Comparison of ENCODE assay signal across 8 cellular contexts in the genomic region with DNA sequence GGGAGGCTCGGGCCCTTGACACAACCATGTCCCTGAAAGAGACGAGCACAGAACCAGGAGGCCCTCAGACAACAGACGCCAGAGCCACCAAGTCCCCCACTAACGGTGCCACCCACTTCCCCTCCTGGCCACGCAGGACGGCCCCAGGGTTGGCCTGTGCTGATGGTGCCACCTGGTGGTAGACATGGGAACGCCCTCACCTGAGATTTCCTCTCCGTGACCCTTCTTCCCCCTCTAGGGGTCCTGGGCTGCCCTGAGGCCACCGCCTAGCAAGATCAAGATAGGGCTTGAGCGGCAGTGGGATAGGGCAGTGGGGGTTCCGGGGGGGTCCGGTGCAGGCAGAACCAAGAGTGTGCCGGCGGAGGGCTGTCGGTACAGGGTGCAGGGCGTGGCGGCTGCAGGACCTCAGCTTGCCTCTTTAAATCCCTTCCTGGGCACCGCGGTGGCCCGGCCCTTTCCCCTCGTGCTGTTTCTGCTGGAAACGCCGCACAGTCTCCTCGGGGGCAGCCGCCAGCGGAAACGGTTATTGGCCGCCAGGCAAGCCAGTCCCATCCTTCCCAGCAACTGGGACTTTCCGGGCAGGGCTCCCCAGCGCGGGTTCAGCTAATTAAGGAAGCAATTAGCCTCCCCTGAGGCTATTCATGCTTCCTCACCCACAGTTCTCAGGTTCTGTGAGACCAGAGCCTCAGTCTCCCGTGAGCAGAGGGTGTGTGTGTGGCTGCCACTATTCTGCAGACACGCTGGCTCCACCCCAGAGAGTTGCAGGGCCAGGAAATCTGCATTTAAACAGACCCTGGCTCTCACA. TPM values are rescaled to one million over a fixed set of nuclear protein-coding genes. Genes with fewer than 3 reads are reported as not detected.
A peak's percentile ranks its signal among the peaks of the same experiment; 100 is the strongest.
DNase-seq lines count a peak whose midpoint lies in the region; ATAC-seq and TF ChIP-seq lines count a peak whose summit lies in the region.

No MANE protein-coding gene starts in this region.

- TF ChIP-seq CTCF in gastroesophageal sphincter (IDR thresholded peaks at IDR 0.05) = peak in 3 of 4 experiments; percentile 95 to 99 (median 95)
- peak; percentile 90 to 96 (median 96) for TF ChIP-seq CTCF in testis (IDR thresholded peaks at IDR 0.05)

- peaks cover 8% of the 10 kb centered on the region for H3K27me3 ChIP-seq in gastroesophageal sphincter
- no peaks in the 10 kb centered on the region for H3K27me3 ChIP-seq in testis

- ATAC-seq in GM19023 (IDR thresholded peaks at IDR 0.05; ENCODE audit: unreplicated experiment) = peak; percentile 61
- peak; percentile 75 for ATAC-seq in gastroesophageal sphincter

- WGBS in gastroesophageal sphincter (ENCODE audit: low coverage in 1 of 2), 2 donors = 7 to 20% methylated on average over 2 to 7 of the region's 33 CpGs
- 2 to 3% methylated on average over 21 to 33 of the region's 33 CpGs for WGBS in testis, 2 donors

- H3K9me3 ChIP-seq in gastroesophageal sphincter = no peaks in the 10 kb centered on the region
- H3K9me3 ChIP-seq in testis = no peaks in the 10 kb centered on the region

- H3K27ac ChIP-seq in gastroesophageal sphincter = peak overlapping the region in 1 of 4 donors; percentile 61
- H3K27ac ChIP-seq in testis = no peak overlapping the region

- TF ChIP-seq POLR2A in gastroesophageal sphincter (IDR thresholded peaks at IDR 0.05) (no peak), testis (IDR thresholded peaks at IDR 0.05) (no peak)

- peak; percentile 82 for DNase-seq in Ammon's horn (ENCODE audit: low spot score)
- peak; percentile 74 for DNase-seq in HuH-7.5 (ENCODE audit: low spot score)
- peak; percentile 35 for DNase-seq in SHP77 treated with DMSO at 0.1 percent for 48 hours (lab: John Stamatoyannopoulos, UW)
- peak; percentile 26 for DNase-seq in activated gamma-delta T cell (lab: John Stamatoyannopoulos, UW)
- DNase-seq in occipital lobe (lab: John Stamatoyannopoulos, UW) = peak; percentile 42
- peak; percentile 82 for DNase-seq in testis

- no peak for TF ChIP-seq EP300 in gastroesophageal sphincter (IDR thresholded peaks at IDR 0.05)

- intact Hi-C loops in testis (cut with DNase I; ENCODE audit: low total_unique reads) = no loop called here

- H3K4me3 ChIP-seq in gastroesophageal sphincter = peak overlapping the region; percentile 16 to 48
- peak overlapping the region; percentile 15 to 55 for H3K4me3 ChIP-seq in testis

- H3K36me3 ChIP-seq in gastroesophageal sphincter = no peaks in the 10 kb centered on the region
- H3K36me3 ChIP-seq in testis (ENCODE audit: low read depth, missing control alignments) = no peaks in the 10 kb centered on the region

- H3K4me1 ChIP-seq in gastroesophageal sphincter = peaks cover 0 to 52% (median 20%) of the 10 kb centered on the region in 3 donors
- H3K4me1 ChIP-seq in testis = peaks cover 23% of the 10 kb centered on the region

RNA-seq across cellular contexts. Expression of gene NFAM1, which starts 5.5 kb away (rescaled TPM):
- total RNA-seq in gastroesophageal sphincter (1 to 10 TPM; 1.2 to 3.4 (median 2.7) TPM), occipital lobe (0.62 TPM), testis (1 to 10 TPM in 1 of 2 donors, under 1 TPM in 1; 0.71 to 1.2 TPM)
- polyA plus RNA-seq in testis (ENCODE audit: insufficient read depth, low read depth, low replicate concordance) = 2.8 TPM

Comparison
In these comparisons a context has a peak if more than half of its experiments do, and no peak if none do; other contexts are left out.
1. DNase-seq: peak in every context shown above with its lines; median percentile 82 in Ammon's horn; 82 in testis; 74 in HuH-7.5; 42 in occipital lobe; 35 in SHP77 treated with DMSO at 0.1 percent for 48 hours; 26 in activated gamma-delta T cell.